Comparison of ENCODE assay signal across 1 cellular context in the genomic region with DNA sequence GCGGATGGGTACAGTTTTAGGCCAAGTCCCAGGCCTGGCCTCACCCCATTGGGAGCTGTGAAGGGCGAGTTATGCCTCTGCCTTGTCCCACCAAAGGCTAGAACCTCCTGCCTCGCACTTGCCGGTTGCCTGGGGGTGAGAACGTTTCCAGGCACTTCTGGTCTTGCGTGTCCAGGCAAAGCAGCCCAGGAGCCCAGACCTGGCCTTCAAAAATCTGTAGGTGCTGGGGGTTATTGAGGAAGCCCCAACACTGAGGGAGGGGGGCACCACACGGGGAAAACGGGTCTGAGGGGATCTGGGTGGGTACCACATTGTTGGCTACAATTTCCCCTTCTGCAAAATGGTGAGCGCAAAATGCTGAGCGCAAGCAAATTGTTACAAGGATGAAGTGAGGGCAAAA.
TF ChIP-seq lines count a peak whose summit lies in the region.

No MANE protein-coding gene starts in this region.

TF ChIP-seq in HepG2, 621 proteins besides CTCF, POLR2A, EP300 and RAD21 (continued from another document):
- TF ChIP-seq REXO4 (CRISPR knock-in tag; IDR thresholded peaks at IDR 0.05; ENCODE audit: borderline replicate concordance) (no peak), TBL1XR1 (IDR thresholded peaks at IDR 0.05; ENCODE audit: borderline replicate concordance, low read length, partially characterized antibody) (no peak), ZNF775 (CRISPR knock-in tag; IDR thresholded peaks at IDR 0.05; ENCODE audit: borderline replicate concordance) (no peak), MAFK (conservative IDR thresholded peaks at IDR 0.05 in 1 of 2, IDR thresholded peaks at IDR 0.05 in 1 of 2; ENCODE audit: low read length in 2 of 2) (0 out of 4 replicates have a peak, but pooled peaks of 1 of the 2 experiments have one; percentile 12)
- TF ChIP-seq, protein P1, sequence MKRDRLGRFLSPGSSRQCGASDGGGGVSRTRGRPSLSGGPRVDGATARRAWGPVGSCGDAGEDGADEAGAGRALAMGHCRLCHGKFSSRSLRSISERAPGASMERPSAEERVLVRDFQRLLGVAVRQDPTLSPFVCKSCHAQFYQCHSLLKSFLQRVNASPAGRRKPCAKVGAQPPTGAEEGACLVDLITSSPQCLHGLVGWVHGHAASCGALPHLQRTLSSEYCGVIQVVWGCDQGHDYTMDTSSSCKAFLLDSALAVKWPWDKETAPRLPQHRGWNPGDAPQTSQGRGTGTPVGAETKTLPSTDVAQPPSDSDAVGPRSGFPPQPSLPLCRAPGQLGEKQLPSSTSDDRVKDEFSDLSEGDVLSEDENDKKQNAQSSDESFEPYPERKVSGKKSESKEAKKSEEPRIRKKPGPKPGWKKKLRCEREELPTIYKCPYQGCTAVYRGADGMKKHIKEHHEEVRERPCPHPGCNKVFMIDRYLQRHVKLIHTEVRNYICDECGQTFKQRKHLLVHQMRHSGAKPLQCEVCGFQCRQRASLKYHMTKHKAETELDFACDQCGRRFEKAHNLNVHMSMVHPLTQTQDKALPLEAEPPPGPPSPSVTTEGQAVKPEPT (CRISPR knock-in tag; IDR thresholded peaks at IDR 0.05; ENCODE audit: low read depth): no peak
